36 cellular contexts compared by ENCODE assay signal in the genomic region with DNA sequence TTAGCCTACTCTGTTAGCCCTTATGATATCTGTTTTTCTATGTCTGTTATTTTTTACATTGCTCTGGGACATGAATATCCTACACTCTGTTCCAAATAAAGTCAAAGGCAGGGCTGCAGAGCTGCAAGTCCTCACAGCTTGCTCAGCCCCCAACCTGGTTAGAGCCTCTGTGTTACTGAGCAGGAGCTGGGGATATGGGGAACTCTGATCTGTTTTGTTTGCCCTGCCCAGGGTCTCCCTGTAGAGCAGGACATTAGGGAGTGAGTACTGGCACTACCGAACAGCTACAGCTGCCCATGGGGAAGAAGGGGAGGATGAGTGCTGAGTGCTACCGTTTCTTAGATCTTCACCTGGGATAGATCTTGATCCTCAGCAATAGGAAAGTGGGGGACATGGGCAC. TPM values are rescaled to one million over a fixed set of nuclear protein-coding genes. Genes with fewer than 3 reads are reported as not detected.
"Had no signal": no experiment of that assay in that cellular context is flagged by ENCODE, and none has a peak within 500 bp of the region (broad histone marks: within the 10 kb centered on the region; RNA-seq: fewer than 3 reads in every experiment).

No MANE protein-coding gene starts in this region.

- H3K27ac ChIP-seq: adrenal gland, ascending aorta, breast epithelium, cardiac muscle cell, colonic mucosa, dorsolateral prefrontal cortex, WERI-Rb-1 had no signal

- ATAC-seq: activated CD4-positive, CD25-positive, alpha-beta regulatory T cell treated with anti-CD3 and anti-CD28 coated beads, Interleukin-2, amount 50 U/mL, for 24 hours; activated CD8-positive, alpha-beta memory T cell treated with anti-CD3 and anti-CD28 coated beads, Interleukin-2, amount 10 ng/mL, durations not matched to agents 7 days and 5 days; activated CD8-positive, alpha-beta T cell treated with anti-CD3 and anti-CD28 coated beads, Interleukin-2, amount 10 ng/mL, durations not matched to agents 7 days and 5 days; activated naive CD8-positive, alpha-beta T cell treated with anti-CD3 and anti-CD28 coated beads, Interleukin-2, amount 50 U/mL, for 24 hours; esophagus mucosa; T-helper 17 cell had no signal

- H3K9me3 ChIP-seq: adrenal gland, ascending aorta, colonic mucosa had no signal

- H3K27ac Mint-ChIP-seq: activated B cell treated with CpG ODN at 0.5 μM for 24 hours; activated CD4-positive, alpha-beta memory T cell treated with anti-CD3 and anti-CD28 coated beads for 36 hours; activated CD4-positive, alpha-beta T cell treated with anti-CD3 and anti-CD28 coated beads, Interleukin-2, amount 10 ng/mL, durations not matched to agents 24 days and 14 days; activated CD8-positive, alpha-beta memory T cell treated with anti-CD3 and anti-CD28 coated beads, Interleukin-2, amount 10 ng/mL, durations not matched to agents 7 days and 5 days; activated CD8-positive, alpha-beta T cell treated with anti-CD3 and anti-CD28 coated beads, Interleukin-2, amount 10 ng/mL, durations not matched to agents 7 days and 5 days; activated naive CD4-positive, alpha-beta T cell treated with anti-CD3 and anti-CD28 coated beads for 36 hours; activated naive CD4-positive, alpha-beta T cell treated with anti-CD3 and anti-CD28 coated beads, Interleukin-2, amount 50 U/mL, for 24 hours; activated naive CD8-positive, alpha-beta T cell treated with anti-CD3 and anti-CD28 coated beads for 36 hours; activated naive CD8-positive, alpha-beta T cell treated with anti-CD3 and anti-CD28 coated beads, Interleukin-2, amount 50 U/mL, for 24 hours; activated T-helper 1 cell treated with anti-CD3 and anti-CD28 coated beads, Interleukin-12 subunit alpha, Interleukin-12 subunit beta, Interleukin-2, Interleukin-4 antibody, amounts not matched to agents 30 ng/mL and 10 ng/mL and 1 ng/mL, durations not matched to agents 14 hours and 24 hours and 36 hours; activated T-helper 2 cell treated with anti-CD3 and anti-CD28 coated beads, Interferon-gamma antibody, Interleukin-2, Interleukin-4, amounts not matched to agents 10 μg/mL and 5 μg/mL and 100 μg/mL, durations not matched to agents 14 hours and 24 hours and 36 hours; brain; endodermal cell; T-helper 17 cell; T-helper 2 cell treated with Interferon-gamma antibody and Interleukin-4, amounts not matched to agents 5 μg/mL and 100 μg/mL, for 36 hours had no signal

- H3K4me3 Mint-ChIP-seq: activated B cell treated with CpG ODN at 0.5 μM for 24 hours; activated CD4-positive, alpha-beta memory T cell treated with anti-CD3 and anti-CD28 coated beads for 36 hours; activated CD4-positive, alpha-beta T cell treated with anti-CD3 and anti-CD28 coated beads, Interleukin-2, amount 10 ng/mL, durations not matched to agents 24 days and 14 days; activated CD8-positive, alpha-beta memory T cell treated with anti-CD3 and anti-CD28 coated beads, Interleukin-2, amount 10 ng/mL, durations not matched to agents 7 days and 5 days; activated CD8-positive, alpha-beta T cell treated with anti-CD3 and anti-CD28 coated beads, Interleukin-2, amount 10 ng/mL, durations not matched to agents 7 days and 5 days; activated naive CD4-positive, alpha-beta T cell treated with anti-CD3 and anti-CD28 coated beads for 36 hours; activated naive CD4-positive, alpha-beta T cell treated with anti-CD3 and anti-CD28 coated beads, Interleukin-2, amount 50 U/mL, for 24 hours; activated naive CD8-positive, alpha-beta T cell treated with anti-CD3 and anti-CD28 coated beads for 36 hours; activated naive CD8-positive, alpha-beta T cell treated with anti-CD3 and anti-CD28 coated beads, Interleukin-2, amount 50 U/mL, for 24 hours; activated T-helper 1 cell treated with anti-CD3 and anti-CD28 coated beads, Interleukin-12 subunit alpha, Interleukin-12 subunit beta, Interleukin-2, Interleukin-4 antibody, amounts not matched to agents 30 ng/mL and 10 ng/mL and 1 ng/mL, durations not matched to agents 14 hours and 24 hours and 36 hours; brain; endodermal cell; T-helper 17 cell; T-helper 2 cell treated with Interferon-gamma antibody and Interleukin-4, amounts not matched to agents 5 μg/mL and 100 μg/mL, for 36 hours had no signal

- H3K4me1 Mint-ChIP-seq: activated B cell treated with CpG ODN at 0.5 μM for 24 hours; activated CD4-positive, alpha-beta T cell treated with anti-CD3 and anti-CD28 coated beads, Interleukin-2, amount 10 ng/mL, durations not matched to agents 24 days and 14 days; activated CD8-positive, alpha-beta memory T cell treated with anti-CD3 and anti-CD28 coated beads, Interleukin-2, amount 10 ng/mL, durations not matched to agents 7 days and 5 days; activated naive CD4-positive, alpha-beta T cell treated with anti-CD3 and anti-CD28 coated beads, Interleukin-2, amount 50 U/mL, for 24 hours; activated naive CD8-positive, alpha-beta T cell treated with anti-CD3 and anti-CD28 coated beads for 36 hours; activated naive CD8-positive, alpha-beta T cell treated with anti-CD3 and anti-CD28 coated beads, Interleukin-2, amount 50 U/mL, for 24 hours; brain; endodermal cell had no signal

- H3K36me3 ChIP-seq: adrenal gland, ascending aorta, breast epithelium, cardiac muscle cell, colonic mucosa, WERI-Rb-1 had no signal

- H3K4me3 ChIP-seq: adrenal gland, ascending aorta, breast epithelium, cardiac muscle cell, colonic mucosa, dorsolateral prefrontal cortex had no signal

- H3K27me3 ChIP-seq: adrenal gland, ascending aorta, breast epithelium, cardiac muscle cell, colonic mucosa, dorsolateral prefrontal cortex had no signal

- H3K4me1 ChIP-seq: adrenal gland, breast epithelium, colonic mucosa had no signal

- DNase-seq: activated B cell treated with CpG ODN at 0.5 μM for 24 hours; activated CD4-positive, alpha-beta memory T cell treated with anti-CD3 and anti-CD28 coated beads for 36 hours; activated CD4-positive, alpha-beta T cell treated with anti-CD3 and anti-CD28 coated beads, Interleukin-2, amount 10 ng/mL, durations not matched to agents 24 days and 14 days; activated CD8-positive, alpha-beta memory T cell treated with anti-CD3 and anti-CD28 coated beads, Interleukin-2, amount 10 ng/mL, durations not matched to agents 7 days and 5 days; activated CD8-positive, alpha-beta memory T cell treated with anti-CD3 and anti-CD28 coated beads, Interleukin-2, amount 50 U/mL, for 4 hours; activated CD8-positive, alpha-beta T cell treated with anti-CD3 and anti-CD28 coated beads, Interleukin-2, amount 10 ng/mL, durations not matched to agents 7 days and 5 days; activated effector memory CD4-positive, alpha-beta T cell treated with anti-CD3 and anti-CD28 coated beads, Interleukin-2, amount 50 U/mL, for 16 hours; activated naive CD4-positive, alpha-beta T cell treated with anti-CD3 and anti-CD28 coated beads for 36 hours; activated naive CD8-positive, alpha-beta T cell treated with anti-CD3 and anti-CD28 coated beads for 36 hours; activated naive CD8-positive, alpha-beta T cell treated with anti-CD3 and anti-CD28 coated beads, Interleukin-2, amount 50 U/mL, for 24 hours; activated T-cell treated with anti-CD3 and anti-CD28 coated beads, Interleukin-2, amount 50 U/mL, for 1 hour; activated T-cell treated with anti-CD3 and anti-CD28 coated beads, Interleukin-2, amount 50 U/mL, for 48 hours; adrenal gland; central memory CD4-positive, alpha-beta T cell; cerebellar nuclear complex; colonic mucosa; dorsolateral prefrontal cortex; effector memory CD4-positive, alpha-beta T cell; endodermal cell; foreskin fibroblast; head of caudate nucleus; T-helper 1 cell; T-helper 17 cell; T1000; WERI-Rb-1 had no signal

- H3K27me3 Mint-ChIP-seq: activated B cell treated with CpG ODN at 0.5 μM for 24 hours; activated CD4-positive, alpha-beta memory T cell treated with anti-CD3 and anti-CD28 coated beads for 36 hours; activated CD8-positive, alpha-beta memory T cell treated with anti-CD3 and anti-CD28 coated beads, Interleukin-2, amount 10 ng/mL, durations not matched to agents 7 days and 5 days; activated naive CD4-positive, alpha-beta T cell treated with anti-CD3 and anti-CD28 coated beads, Interleukin-2, amount 50 U/mL, for 24 hours; activated naive CD8-positive, alpha-beta T cell treated with anti-CD3 and anti-CD28 coated beads for 36 hours; activated naive CD8-positive, alpha-beta T cell treated with anti-CD3 and anti-CD28 coated beads, Interleukin-2, amount 50 U/mL, for 24 hours; T-helper 17 cell had no signal

RNA-seq across cellular contexts. Expression of a gene that starts 32.8 kb away (rescaled TPM):
- total RNA-seq: activated naive CD4-positive, alpha-beta T cell treated with anti-CD3 and anti-CD28 coated beads for 36 hours; endodermal cell; epithelial cell of proximal tubule had no signal
